In genomic region chr7:65006094-65006992, GRCh38 we compare ENCODE assay signal across 8 cellular contexts. TPM values are rescaled to one million over a fixed set of nuclear protein-coding genes. Genes with fewer than 3 reads are reported as not detected.
A peak's percentile ranks its signal among the peaks of the same experiment; 100 is the strongest.
DNase-seq lines count a peak whose midpoint lies in the region; ATAC-seq and TF ChIP-seq lines count a peak whose summit lies in the region.

ERV3-1 (minus strand) TSS chr7:65006687; CDS start chr7:64993026, 13,661 bp downstream.

- no peaks in the 10 kb centered on the region for H3K36me3 ChIP-seq in uterus

- ATAC-seq in HG02870 (IDR thresholded peaks at IDR 0.05; ENCODE audit: unreplicated experiment) (peak; percentile 100), T-helper 17 cell (peak; percentile 99), right cardiac atrium (peak; percentile 100)

- H3K4me3 ChIP-seq in right cardiac atrium (ENCODE audit: low read length) (peak within 1 kb of the TSS; percentile 85), uterus (peak within 1 kb of the TSS; percentile 62 to 71)

- H3K4me1 ChIP-seq in right cardiac atrium (ENCODE audit: control insufficient read depth, insufficient read depth, low read length): peaks cover 2% of the 10 kb centered on the region
- H3K4me1 ChIP-seq in uterus: peaks cover 0 to 5% of the 10 kb centered on the region in 2 donors

- H3K9me3 ChIP-seq in T-helper 17 cell (ENCODE audit: control insufficient read depth, low read length, poor library complexity, severe bottlenecking): no peaks in the 10 kb centered on the region
- no peaks in the 10 kb centered on the region for H3K9me3 ChIP-seq in right cardiac atrium (ENCODE audit: control insufficient read depth, low read length)
- no peaks in the 10 kb centered on the region for H3K9me3 ChIP-seq in uterus

- TF ChIP-seq POLR2A in uterus (IDR thresholded peaks at IDR 0.05): peak; percentile 85 to 92

- peak within 1 kb of the TSS; percentile 98 for H3K27ac Mint-ChIP-seq in T-helper 17 cell

- H3K27me3 ChIP-seq in right cardiac atrium (ENCODE audit: control insufficient read depth, insufficient read depth): no peaks in the 10 kb centered on the region
- no peaks in the 10 kb centered on the region for H3K27me3 ChIP-seq in uterus

- H3K27ac ChIP-seq in right cardiac atrium (ENCODE audit: low read length): peak within 1 kb of the TSS; percentile 95
- peak within 1 kb of the TSS; percentile 77 to 88 for H3K27ac ChIP-seq in uterus

- DNase-seq in GM13977 (ENCODE audit: low spot score) (peak; percentile 90), NCI-H1694 treated with DMSO at 0.1 percent for 48 hours (lab: John Stamatoyannopoulos, UW) (peak; percentile 95), T-helper 17 cell (peak; percentile 74 to 85 (median 82)), anterior cingulate cortex (lab: John Stamatoyannopoulos, UW) (peak; percentile 72 to 98 (median 95)), right cardiac atrium (peak; percentile 96 to 98 (median 97)), pulmonary artery endothelial cell (ENCODE audit: low read depth, low spot score) (peak; percentile 81), uterus (peak; percentile 94 to 97)

- intact Hi-C loops in right cardiac atrium (cut with DNase I) (no loop called here), uterus (cut with DNase I; ENCODE audit: low total_unique reads) (no loop called here)

- TF ChIP-seq CTCF in GM13977 (IDR thresholded peaks at IDR 0.05; ENCODE audit: extremely low read depth, insufficient read depth, missing control alignments) (no peak), uterus (IDR thresholded peaks at IDR 0.05) (no peak)

- in situ Hi-C loops in GM13977 (cut with MboI; ENCODE audit: low pct_unique_long_range_greater_than_20kb, low sequenced_read_pairs, unreplicated experiment): no loop called here

- H3K4me3 Mint-ChIP-seq in T-helper 17 cell: peak within 1 kb of the TSS; percentile 94

- under 1% methylated on average over 33 of the region's 33 CpGs for WGBS in right cardiac atrium

- H3K27me3 Mint-ChIP-seq in T-helper 17 cell: no peaks in the 10 kb centered on the region

- peaks cover under 1% of the 10 kb centered on the region for H3K36me3 Mint-ChIP-seq in T-helper 17 cell (ENCODE audit: low read depth)

- peaks cover 25% of the 10 kb centered on the region for H3K4me1 Mint-ChIP-seq in T-helper 17 cell

RNA-seq across cellular contexts. Expression of gene ERV3-1, which starts in this region (rescaled TPM):
- 10 to 100 TPM; 15.2 to 21.8 TPM for total RNA-seq in T-helper 17 cell
- 10 to 100 TPM in 1 of 4 donors, 1 to 10 TPM in 3; 6.1 to 11.8 (median 7.7) TPM for total RNA-seq in right cardiac atrium
- 4.0 TPM for polyA plus RNA-seq in right cardiac atrium
- total RNA-seq in pulmonary artery endothelial cell: 6.9 and 11.3 TPM in 2 replicates
- 10 to 100 TPM in 3 of 4 donors, 1 to 10 TPM in 1; 7.9 to 28.2 (median 15.8) TPM for total RNA-seq in uterus

Comparison
In these comparisons a context has a peak if more than half of its experiments do, and no peak if none do; other contexts are left out.
1. Peak in every context shown above with its lines: DNase-seq, ATAC-seq, H3K4me3 ChIP-seq and H3K27ac ChIP-seq.